Comparison of ENCODE assay signal across 22 cellular contexts in the genomic region with DNA sequence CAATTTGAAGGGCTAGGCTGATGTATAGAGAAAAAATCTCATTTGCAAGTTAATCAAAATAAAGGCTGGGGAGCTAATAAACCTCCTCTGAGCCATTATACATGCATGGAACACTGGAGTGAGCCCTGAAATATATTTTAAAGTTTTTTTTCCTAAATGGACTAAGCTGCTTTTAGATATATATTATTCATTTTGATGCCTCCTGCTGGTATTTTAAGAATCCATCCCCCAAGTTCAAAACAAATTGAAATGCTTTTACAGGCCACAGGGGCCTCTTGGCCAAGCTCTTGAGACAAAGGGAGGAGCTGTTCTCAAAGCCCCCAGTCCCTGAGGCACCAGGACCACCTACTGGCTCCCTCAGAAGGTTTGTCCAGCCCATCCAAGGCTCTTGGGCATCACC. TPM values are rescaled to one million over a fixed set of nuclear protein-coding genes. Genes with fewer than 3 reads are reported as not detected.
"Had no signal": no experiment of that assay in that cellular context is flagged by ENCODE, and none has a peak within 500 bp of the region (broad histone marks: within the 10 kb centered on the region; RNA-seq: fewer than 3 reads in every experiment).

No MANE protein-coding gene starts in this region.

- DNase-seq: IMR-90, Karpas-422, KG1, MG63, NCI-H1092, NCI-H1105 treated with DMSO at 0.1 percent for 48 hours, NCI-H1417 treated with DMSO at 0.1 percent for 48 hours, NCI-H146, NCI-H1694 treated with DMSO at 0.1 percent for 48 hours, NCI-H1930, NCI-H2081 treated with DMSO at 0.1 percent for 48 hours, NCI-H2171, NCI-H226, NCI-H446, NCI-H510A, NCI-H524 treated with DMSO at 0.1 percent for 48 hours, NCI-H69, NCI-H774, PC-3, SHP77 had no signal

- ATAC-seq: HepG2, Panc1, PC-3 had no signal

RNA-seq across cellular contexts. Expression of a gene that starts 59.0 kb away (rescaled TPM):
- total RNA-seq: HepG2, IMR-90 had no signal
